ENCODE assay signal across 8 cellular contexts in genomic region chr4:70705856-70706461, GRCh38. TPM values are rescaled to one million over a fixed set of nuclear protein-coding genes. Genes with fewer than 3 reads are reported as not detected.
DNase-seq lines count a peak whose midpoint lies in the region; TF ChIP-seq lines count a peak whose summit lies in the region.

No MANE protein-coding gene starts in this region.

- peak overlapping the region; percentile 95 for H3K27ac ChIP-seq in HEK293 (ENCODE audit: extremely low read depth, low read depth, low read length)
- H3K27ac ChIP-seq in spleen = peak overlapping the region; percentile 88 to 96 (median 94)

- H3K27ac Mint-ChIP-seq in activated T-helper 2 cell treated with anti-CD3 and anti-CD28 coated beads, Interferon-gamma antibody, Interleukin-2, Interleukin-4, amounts not matched to agents 10 μg/mL and 5 μg/mL and 100 μg/mL, durations not matched to agents 14 hours and 24 hours and 36 hours = peak overlapping the region; percentile 84

- CTCF ChIA-PET in HEK293 (lab: Yijun Ruan, JAX) = interaction anchor here (0.6 to 1.7 kb wide), 4 partner anchors 16 to 325 kb away, joined by 3 to 7 read pairs (median 3); no protein-coding TSS in a partner anchor

- H3K4me1 ChIP-seq in BE2C (peaks cover 2% of the 10 kb centered on the region), HEK293 (ENCODE audit: control insufficient read depth, insufficient read depth, low read length) (peaks cover 3% of the 10 kb centered on the region; the same call in 1 of the 2 replicates), spleen (peaks cover 18 to 62% (median 36%) of the 10 kb centered on the region in 6 donors)

- intact Hi-C loops in activated T-helper 2 cell treated with anti-CD3 and anti-CD28 coated beads, Interferon-gamma antibody, Interleukin-2, Interleukin-4, amounts not matched to agents 10 μg/mL and 5 μg/mL and 100 μg/mL, durations not matched to agents 14 hours and 24 hours and 36 hours (cut with micrococcal nuclease) = loop anchor here (1.0 to 5.0 kb wide), 6 partner anchors 18 to 291 kb away; partner anchors contain the start of genes GRSF1, MOB1B and UTP3
- intact Hi-C loops in spleen (cut with DNase I; ENCODE audit: low total_unique reads) = loop anchor here (10.0 kb wide), 1 partner anchor 129 kb away; the partner anchor contains the start of gene GRSF1

- H3K36me3 Mint-ChIP-seq in activated T-helper 2 cell treated with anti-CD3 and anti-CD28 coated beads, Interferon-gamma antibody, Interleukin-2, Interleukin-4, amounts not matched to agents 10 μg/mL and 5 μg/mL and 100 μg/mL, durations not matched to agents 14 hours and 24 hours and 36 hours (ENCODE audit: low read depth) = no peaks in the 10 kb centered on the region

- H3K27me3 ChIP-seq in BE2C (no peaks in the 10 kb centered on the region), spleen (replicated peaks in 1 of 7) (no peaks in the 10 kb centered on the region)

- WGBS in spleen, 5 donors = 6 to 12% (median 7%) methylated on average over 17 of the region's 17 CpGs

- no peaks in the 10 kb centered on the region for H3K27me3 Mint-ChIP-seq in activated T-helper 2 cell treated with anti-CD3 and anti-CD28 coated beads, Interferon-gamma antibody, Interleukin-2, Interleukin-4, amounts not matched to agents 10 μg/mL and 5 μg/mL and 100 μg/mL, durations not matched to agents 14 hours and 24 hours and 36 hours (ENCODE audit: low read depth)

- H3K4me1 Mint-ChIP-seq in activated T-helper 2 cell treated with anti-CD3 and anti-CD28 coated beads, Interferon-gamma antibody, Interleukin-2, Interleukin-4, amounts not matched to agents 10 μg/mL and 5 μg/mL and 100 μg/mL, durations not matched to agents 14 hours and 24 hours and 36 hours (ENCODE audit: low read depth) = peaks cover 31% of the 10 kb centered on the region

- no peaks in the 10 kb centered on the region for H3K9me3 Mint-ChIP-seq in activated T-helper 2 cell treated with anti-CD3 and anti-CD28 coated beads, Interferon-gamma antibody, Interleukin-2, Interleukin-4, amounts not matched to agents 10 μg/mL and 5 μg/mL and 100 μg/mL, durations not matched to agents 14 hours and 24 hours and 36 hours

- no peaks in the 10 kb centered on the region for H3K9me3 ChIP-seq in BE2C
- no peaks in the 10 kb centered on the region for H3K9me3 ChIP-seq in HEK293 (ENCODE audit: control insufficient read depth, insufficient read depth, low read depth, low read length)
- no peaks in the 10 kb centered on the region for H3K9me3 ChIP-seq in spleen

- peak overlapping the region; percentile 89 for H3K4me3 Mint-ChIP-seq in activated T-helper 2 cell treated with anti-CD3 and anti-CD28 coated beads, Interferon-gamma antibody, Interleukin-2, Interleukin-4, amounts not matched to agents 10 μg/mL and 5 μg/mL and 100 μg/mL, durations not matched to agents 14 hours and 24 hours and 36 hours (ENCODE audit: low read depth)

- TF ChIP-seq CTCF in BE2C (IDR thresholded peaks at IDR 0.05; ENCODE audit: low read depth, low read length) = no peak
- no peak for TF ChIP-seq CTCF in HEK293 (tag by site-specific recombination; IDR thresholded peaks at IDR 0.05)
- TF ChIP-seq CTCF in spleen (IDR thresholded peaks at IDR 0.05 in 8 of 11, conservative IDR thresholded peaks at IDR 0.05 in 3 of 11) = no peak

- no peak for DNase-seq in BE2C
- DNase-seq in activated T-helper 2 cell treated with anti-CD3 and anti-CD28 coated beads, Interferon-gamma antibody, Interleukin-2, Interleukin-4, amounts not matched to agents 10 μg/mL and 5 μg/mL and 100 μg/mL, durations not matched to agents 14 hours and 24 hours and 36 hours (ENCODE audit: low spot score) = no peak
- no peak for DNase-seq in spleen
- no peak for DNase-seq in NCI-H1436 treated with DMSO at 0.1 percent for 48 hours (lab: John Stamatoyannopoulos, UW)
- no peak for DNase-seq in activated CD4-positive, CD25-positive, alpha-beta regulatory T cell treated with anti-CD3 and anti-CD28 coated beads, Interleukin-2, amount 50 U/mL, for 72 hours
- DNase-seq in activated CD8-positive, alpha-beta memory T cell treated with anti-CD3 and anti-CD28 coated beads for 24 hours = no peak

- no peak for TF ChIP-seq POLR2A in spleen (IDR thresholded peaks at IDR 0.05)

- no peaks in the 10 kb centered on the region for H3K36me3 ChIP-seq in BE2C
- H3K36me3 ChIP-seq in HEK293 (ENCODE audit: control insufficient read depth in 2 of 2, insufficient read depth in 1 of 2, low read length in 2 of 2) = no peaks in the 10 kb centered on the region
- no peaks in the 10 kb centered on the region for H3K36me3 ChIP-seq in spleen

- POLR2A ChIA-PET in HEK293 (lab: Yijun Ruan, JAX) = interaction anchor here (0.7 to 1.3 kb wide), 4 partner anchors 13 to 196 kb away, joined by 3 to 4 read pairs (median 3); partner anchors contain the start of genes MOB1B, RUFY3 and UTP3

- H3K4me3 ChIP-seq in BE2C (ENCODE audit: low read depth, low read length) = peak overlapping the region; percentile 63
- H3K4me3 ChIP-seq in HEK293 (ENCODE audit: low read depth, low read length) = peak overlapping the region; percentile 66
- peak overlapping the region; percentile 63 for H3K4me3 ChIP-seq in iPS-11a (ENCODE audit: low read depth, low read length)
- peak overlapping the region; percentile 65 to 96 (median 76) for H3K4me3 ChIP-seq in spleen

TF ChIP-seq in HEK293, 187 proteins besides CTCF, POLR2A, EP300 and RAD21 (continues in another document):
- TF ChIP-seq ZNF664 (tag by site-specific recombination; IDR thresholded peaks at IDR 0.05) = peak; percentile 95
- no peak for TF ChIP-seq ZNF10 (tag by site-specific recombination; IDR thresholded peaks at IDR 0.05)
- TF ChIP-seq PRDM10 (tag by site-specific recombination; IDR thresholded peaks at IDR 0.05) = no peak
- no peak for TF ChIP-seq TRIM28 (IDR thresholded peaks at IDR 0.05; ENCODE audit: borderline replicate concordance, low read length)
- no peak for TF ChIP-seq ZNF660 (tag by site-specific recombination; IDR thresholded peaks at IDR 0.05)
- peak; percentile 84 for TF ChIP-seq ZNF335 (tag by site-specific recombination; conservative IDR thresholded peaks at IDR 0.05)
- TF ChIP-seq ZNF175 (tag by site-specific recombination; IDR thresholded peaks at IDR 0.05) = no peak
- TF ChIP-seq ZNF366 (tag by site-specific recombination; conservative IDR thresholded peaks at IDR 0.05) = 0 out of 2 replicates have a peak, but pooled peaks have one; percentile 26
- TF ChIP-seq ZNF48 (tag by site-specific recombination; IDR thresholded peaks at IDR 0.05) = no peak
- no peak for TF ChIP-seq ZNF433 (tag by site-specific recombination; IDR thresholded peaks at IDR 0.05; ENCODE audit: low read depth)
- TF ChIP-seq ZNF530 (tag by site-specific recombination; IDR thresholded peaks at IDR 0.05; ENCODE audit: low read depth) = no peak
- no peak for TF ChIP-seq ZNF2 (tag by site-specific recombination; IDR thresholded peaks at IDR 0.05)
- TF ChIP-seq ZNF24 (tag by site-specific recombination; IDR thresholded peaks at IDR 0.05) = no peak
- TF ChIP-seq FEZF1 (tag by site-specific recombination; IDR thresholded peaks at IDR 0.05) = no peak
- TF ChIP-seq ZNF707 (tag by site-specific recombination; IDR thresholded peaks at IDR 0.05) = no peak
- TF ChIP-seq SP3 (tag by site-specific recombination; IDR thresholded peaks at IDR 0.05) = no peak
- TF ChIP-seq ZNF600 (tag by site-specific recombination; IDR thresholded peaks at IDR 0.05) = no peak

RNA-seq across cellular contexts. Expression of gene RUFY3, which starts 15.8 kb away (rescaled TPM):
- polyA plus RNA-seq in BE2C (2012; ENCODE audit: insufficient read depth, insufficient read length, low read depth) = 43.0 TPM
- 20.5 and 22.3 TPM in 2 replicates for total RNA-seq in activated T-helper 2 cell treated with anti-CD3 and anti-CD28 coated beads, Interferon-gamma antibody, Interleukin-2, Interleukin-4, amounts not matched to agents 10 μg/mL and 5 μg/mL and 100 μg/mL, durations not matched to agents 14 hours and 24 hours and 36 hours
- 10 to 100 TPM; 41.6 to 96.8 (median 88.3) TPM for total RNA-seq in spleen
- polyA plus RNA-seq in spleen = 10 to 100 TPM; 19.2 to 29.1 (median 23.3) TPM

RNA-seq across cellular contexts. Expression of gene UTP3, which starts 17.6 kb away (rescaled TPM):
- 78.0 TPM for polyA plus RNA-seq in BE2C (2012; ENCODE audit: insufficient read depth, insufficient read length, low read depth)
- total RNA-seq in activated T-helper 2 cell treated with anti-CD3 and anti-CD28 coated beads, Interferon-gamma antibody, Interleukin-2, Interleukin-4, amounts not matched to agents 10 μg/mL and 5 μg/mL and 100 μg/mL, durations not matched to agents 14 hours and 24 hours and 36 hours = 44.1 and 46.3 TPM in 2 replicates
- total RNA-seq in spleen = 10 to 100 TPM; 29.0 to 45.1 (median 37.6) TPM
- 10 to 100 TPM; 37.3 to 51.3 (median 47.3) TPM for polyA plus RNA-seq in spleen

RNA-seq across cellular contexts. Expression of gene JCHAIN, which starts 39.7 kb away (rescaled TPM):
- not detected for polyA plus RNA-seq in BE2C (2012; ENCODE audit: insufficient read depth, insufficient read length, low read depth)
- not detected in 2 replicates for total RNA-seq in activated T-helper 2 cell treated with anti-CD3 and anti-CD28 coated beads, Interferon-gamma antibody, Interleukin-2, Interleukin-4, amounts not matched to agents 10 μg/mL and 5 μg/mL and 100 μg/mL, durations not matched to agents 14 hours and 24 hours and 36 hours
- 1,000 to 10,000 TPM in 1 of 7 donors, 100 to 1,000 TPM in 6; 185 to 1,125 (median 538) TPM for total RNA-seq in spleen
- 100 to 1,000 TPM in 1 of 3 donors, 10 to 100 TPM in 2; 64.8 to 181 (median 96.9) TPM for polyA plus RNA-seq in spleen

Comparison
In these comparisons a context has a peak if more than half of its experiments do, and no peak if none do; other contexts are left out.
1. RNA of gene JCHAIN, which starts 39.7 kb away (total RNA-seq): 185 to 1,125 TPM in spleen; not detected in activated T-helper 2 cell treated with anti-CD3 and anti-CD28 coated beads, Interferon-gamma antibody, Interleukin-2, Interleukin-4, amounts not matched to agents 10 μg/mL and 5 μg/mL and 100 μg/mL, durations not matched to agents 14 hours and 24 hours and 36 hours; every median in the first group is over 100 times any median in the second.
2. Peak in every context shown above with its lines, with median percentiles within 50 percentile points of each other: H3K4me3 ChIP-seq.